Comparison of ENCODE assay signal across 8 cellular contexts in the genomic region with DNA sequence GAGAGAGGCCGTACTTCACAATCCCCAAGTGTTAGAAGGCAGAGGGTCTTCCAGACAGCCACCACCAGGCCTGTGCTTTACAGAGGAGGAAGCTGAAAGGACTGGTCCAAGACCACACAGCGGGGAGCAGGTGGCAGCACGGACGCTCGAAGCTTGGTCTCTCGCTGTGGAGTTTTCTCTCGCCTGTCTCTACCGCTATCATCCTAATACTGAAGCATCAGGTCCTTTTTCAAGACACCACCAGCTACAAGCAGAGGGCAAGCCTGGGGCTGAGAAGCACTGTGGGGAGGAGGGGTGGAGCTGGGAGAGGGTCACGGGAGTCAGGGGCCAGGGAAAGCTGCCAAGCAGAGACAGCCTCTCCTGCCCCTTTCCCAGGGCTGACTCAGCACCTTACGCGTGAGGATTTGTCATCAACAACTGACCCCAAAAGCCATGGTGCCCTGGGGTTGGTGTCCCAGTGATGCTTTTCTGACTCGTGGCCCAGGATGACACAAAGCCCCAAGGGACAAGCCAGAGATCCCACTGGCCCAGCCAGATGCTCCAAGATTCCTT. TPM values are rescaled to one million over a fixed set of nuclear protein-coding genes. Genes with fewer than 3 reads are reported as not detected.
DNase-seq lines count a peak whose midpoint lies in the region; ATAC-seq and TF ChIP-seq lines count a peak whose summit lies in the region.

No MANE protein-coding gene starts in this region.

- H3F3A ChIP-seq in GM23248 (ENCODE audit: insufficient read depth) (no peaks in the 10 kb centered on the region), PC-9 (ENCODE audit: insufficient read depth, low read depth) (peaks cover 39% of the 10 kb centered on the region)

- TF ChIP-seq CTCF in PC-9 (conservative IDR thresholded peaks at IDR 0.05): no peak
- no peak for TF ChIP-seq CTCF in ovary (IDR thresholded peaks at IDR 0.05)

- H3K4me3 ChIP-seq in GM23248: no peak overlapping the region
- H3K4me3 ChIP-seq in PC-9: no peak overlapping the region
- H3K4me3 ChIP-seq in ovary: no peak overlapping the region

- H4K20me1 ChIP-seq in GM23248 (ENCODE audit: insufficient read depth): no peaks in the 10 kb centered on the region
- H4K20me1 ChIP-seq in PC-9 (ENCODE audit: insufficient read depth): no peaks in the 10 kb centered on the region

- POLR2A ChIA-PET in PC-9 (lab: Charles Lee; ENCODE audit: unreplicated experiment): no interaction called here

- ATAC-seq in left lobe of liver: no peak

- H3K27me3 ChIP-seq in GM23248 (replicated peaks; ENCODE audit: insufficient read depth) (no peaks in the 10 kb centered on the region), PC-9 (ENCODE audit: insufficient read depth, low read depth) (no peaks in the 10 kb centered on the region), ovary (no peaks in the 10 kb centered on the region)

- H3K4me2 ChIP-seq in GM23248 (ENCODE audit: unreplicated experiment) (no peak overlapping the region), PC-9 (peak overlapping the region; percentile 53)

- H3K9me3 ChIP-seq in GM23248 (ENCODE audit: low read depth) (no peaks in the 10 kb centered on the region), PC-9 (ENCODE audit: insufficient read depth, low read depth) (no peaks in the 10 kb centered on the region), ovary (no peaks in the 10 kb centered on the region)

- CTCF ChIA-PET in PC-9 (lab: Charles Lee): no interaction called here

- no peak overlapping the region for H3K9ac ChIP-seq in GM23248

- no TSS peak for BruUV-seq in PC-9 (replicated peaks; lab: Mats Ljungman, UMichigan)

- in situ Hi-C loops in GM23248 (cut with MboI) (no loop called here), KBM-7 (cut with MboI; ENCODE audit: low pct_unique_long_range_greater_than_20kb, low sequenced_read_pairs) (no loop called here)

- H3K9me2 ChIP-seq in GM23248 (ENCODE audit: insufficient read depth) (no peaks in the 10 kb centered on the region), PC-9 (ENCODE audit: insufficient read depth) (no peaks in the 10 kb centered on the region)

- TF ChIP-seq POLR2A in erythroblast (IDR thresholded peaks at IDR 0.05; ENCODE audit: low read length) (no peak), ovary (IDR thresholded peaks at IDR 0.05) (no peak)

- H3K36me3 ChIP-seq in GM23248 (ENCODE audit: low read depth): no peaks in the 10 kb centered on the region
- H3K36me3 ChIP-seq in PC-9 (ENCODE audit: low read depth): no peaks in the 10 kb centered on the region
- H3K36me3 ChIP-seq in ovary: no peaks in the 10 kb centered on the region

- intact Hi-C loops in PC-9 (cut with micrococcal nuclease; ENCODE audit: unreplicated experiment): no loop called here
- intact Hi-C loops in ovary (cut with DNase I): no loop called here

- DNase-seq in GM23248: peak; percentile 70
- DNase-seq in PC-9: peak; percentile 23 to 81
- DNase-seq in erythroblast (lab: John Stamatoyannopoulos, UW): peak; percentile 50 to 81
- DNase-seq in ovary: peak in 4 of 5 donors; percentile 68 to 77 (median 71)
- no peak for DNase-seq in KBM-7
- no peak for DNase-seq in left lobe of liver (ENCODE audit: low spot score)
- DNase-seq in NCI-H1417 treated with DMSO at 0.1 percent for 48 hours (lab: John Stamatoyannopoulos, UW): no peak
- DNase-seq in NCI-H526 (lab: John Stamatoyannopoulos, UW): no peak

- no peaks in the 10 kb centered on the region for H3K79me2 ChIP-seq in GM23248 (ENCODE audit: insufficient read depth)
- H3K79me2 ChIP-seq in PC-9 (ENCODE audit: low read depth): no peaks in the 10 kb centered on the region

- H2AFZ ChIP-seq in GM23248 (no peak overlapping the region), PC-9 (no peak overlapping the region)

- peaks cover 1% of the 10 kb centered on the region; the same call in 1 of the 2 replicates for H3K4me1 ChIP-seq in GM23248 (ENCODE audit: insufficient read depth)
- H3K4me1 ChIP-seq in PC-9 (replicated peaks; ENCODE audit: insufficient read depth): peaks cover 51% of the 10 kb centered on the region
- peaks cover 12% of the 10 kb centered on the region for H3K4me1 ChIP-seq in ovary (ENCODE audit: insufficient read depth)

- WGBS in GM23248 (ENCODE audit: low coverage in 1 of 2, low lambda C conversion rate in 2 of 2, missing lambda C conversion rate in 2 of 2), 2 experiments: 73 to 76% methylated on average over 12 of the region's 12 CpGs
- WGBS in ovary, 3 donors: 77 to 79% (median 79%) methylated on average over 12 of the region's 12 CpGs

- no peak for TF ChIP-seq EP300 in ovary (IDR thresholded peaks at IDR 0.05)

- H3K27ac ChIP-seq in GM23248: no peak overlapping the region
- H3K27ac ChIP-seq in PC-9: peak overlapping the region; percentile 72
- no peak overlapping the region for H3K27ac ChIP-seq in ovary

RNA-seq across cellular contexts. Expression of gene FOSL2, which starts 31.8 kb away (rescaled TPM):
- 78.0 and 83.5 TPM in 2 replicates for total RNA-seq in GM23248 (2014; rRNA removed; shearing (Covaris generic))
- polyA plus RNA-seq in GM23248 (2016; fragmentation: Nextera tagmentation; extraction: Ambion mirVana) (42.4 and 45.0 TPM in 2 replicates), ovary (10 to 100 TPM; 56.2 to 75.7 TPM)
- total RNA-seq in PC-9 (2021) (46.0 and 60.0 TPM in 2 replicates), ovary (100 to 1,000 TPM; 117 to 322 (median 152) TPM), left lobe of liver (9.3 TPM)

Comparison
In these comparisons a context has a peak if more than half of its experiments do, and no peak if none do; other contexts are left out.
1. DNase-seq: peak in GM23248 (single experiment), PC-9 (2 of 2), erythroblast (2 of 2) and ovary (4 of 5); none in KBM-7 (single experiment), left lobe of liver (single experiment), NCI-H1417 treated with DMSO at 0.1 percent for 48 hours (single experiment) and NCI-H526 (0 of 2).